ENCODE assay signal across 18 cellular contexts in the genomic region with DNA sequence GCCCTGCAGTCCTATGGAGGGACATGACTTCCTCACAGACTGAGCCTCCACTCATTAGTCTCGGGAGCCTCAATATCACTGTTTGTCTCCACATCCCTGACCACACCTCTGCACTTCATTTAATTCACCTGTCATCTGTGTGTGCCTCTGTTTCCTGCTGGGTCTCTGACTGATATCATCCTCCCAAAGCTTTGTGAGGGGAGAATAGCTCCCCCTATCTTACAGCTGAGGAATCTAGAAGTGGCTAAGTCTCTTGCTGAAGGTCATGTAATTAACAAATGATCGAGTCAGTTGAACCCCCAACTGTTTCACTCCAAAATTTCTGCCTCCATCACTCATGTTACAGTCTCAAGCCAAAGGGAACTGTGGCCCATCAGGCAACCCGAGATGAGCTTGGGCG. TPM values are rescaled to one million over a fixed set of nuclear protein-coding genes. Genes with fewer than 3 reads are reported as not detected.
DNase-seq lines count a peak whose midpoint lies in the region; ATAC-seq, FAIRE-seq and TF ChIP-seq lines count a peak whose summit lies in the region.
"Had no signal": no experiment of that assay in that cellular context is flagged by ENCODE, and none has a peak within 500 bp of the region (broad histone marks: within the 10 kb centered on the region; RNA-seq: fewer than 3 reads in every experiment).

No MANE protein-coding gene starts in this region.

- no peaks in the 10 kb centered on the region; the same call in 2 of the 3 replicates for H3K4me1 Mint-ChIP-seq in GM23338
- H3K4me1 Mint-ChIP-seq in activated T-cell treated with anti-CD3 and anti-CD28 coated beads, Interleukin-2, amount 50 U/mL, for 24 hours (ENCODE audit: low read depth), result no peaks in the 10 kb centered on the region
- H3K4me1 Mint-ChIP-seq in activated CD4-positive, alpha-beta memory T cell treated with anti-CD3 and anti-CD28 coated beads, Interleukin-2, amount 10 ng/mL, durations not matched to agents 7 days and 5 days, result no peaks in the 10 kb centered on the region
- H3K4me1 Mint-ChIP-seq in activated naive CD8-positive, alpha-beta T cell treated with anti-CD3 and anti-CD28 coated beads for 36 hours, result no peaks in the 10 kb centered on the region

- no peak overlapping the region for H2BK120ac ChIP-seq in mesendoderm (ENCODE audit: low read depth, low read length)

- intact Hi-C loops in GM12878 (cut with micrococcal nuclease; ENCODE audit: unreplicated experiment), result loop anchor here (10.0 kb wide), 1 partner anchor 312 kb away; no protein-coding TSS in a partner anchor

- H3F3A ChIP-seq in GM23338 (replicated peaks; ENCODE audit: low read depth), result no peaks in the 10 kb centered on the region

- no peak overlapping the region for H3K9ac ChIP-seq in GM12878 (ENCODE audit: control insufficient read depth, insufficient read depth, low read length)
- no peak overlapping the region for H3K9ac ChIP-seq in mesendoderm (ENCODE audit: low read length)
- H3K9ac ChIP-seq: BLaER1 had no signal

- TF ChIP-seq EP300 in GM12878 (IDR thresholded peaks at IDR 0.05; ENCODE audit: borderline replicate concordance in 1 of 2, control insufficient read depth in 1 of 2, low read depth in 2 of 2, low read length in 2 of 2), result no peak

- H3K27me3 Mint-ChIP-seq in GM23338 (ENCODE audit: insufficient read depth, low read depth, poor library complexity), result peaks cover 16% of the 10 kb centered on the region
- H3K27me3 Mint-ChIP-seq in activated T-cell treated with anti-CD3 and anti-CD28 coated beads, Interleukin-2, amount 50 U/mL, for 24 hours, result peaks cover 16% of the 10 kb centered on the region
- H3K27me3 Mint-ChIP-seq in activated CD4-positive, alpha-beta memory T cell treated with anti-CD3 and anti-CD28 coated beads, Interleukin-2, amount 10 ng/mL, durations not matched to agents 7 days and 5 days, result peaks cover 3% of the 10 kb centered on the region
- H3K27me3 Mint-ChIP-seq in activated naive CD8-positive, alpha-beta T cell treated with anti-CD3 and anti-CD28 coated beads for 36 hours, result peaks cover 16% of the 10 kb centered on the region

- no peaks in the 10 kb centered on the region for H4K20me1 ChIP-seq in GM23338 (replicated peaks; ENCODE audit: insufficient read depth)
- no peaks in the 10 kb centered on the region for H4K20me1 ChIP-seq in GM12878 (ENCODE audit: control insufficient read depth, insufficient read depth)
- H4K20me1 ChIP-seq: BLaER1 had no signal

- WGBS in GM12878 (ENCODE audit: insufficient coverage, insufficient replicate concordance, low lambda C conversion rate, missing lambda C conversion rate), result 16% methylated on average over 4 of the region's 4 CpGs
- no CpG with 5 or more reads among the region's 4 CpGs for WGBS in mesendoderm (ENCODE audit: extremely low coverage, insufficient coverage, low lambda C conversion rate)

- H2AK5ac ChIP-seq in mesendoderm (ENCODE audit: low read length), result no peak overlapping the region

- H3K56ac ChIP-seq in mesendoderm (ENCODE audit: low read length), result no peak overlapping the region

- FAIRE-seq in GM12878 (lab: Jason Lieb, UNC), result no peak
- FAIRE-seq: islet of Langerhans had no signal

- H3K36me3 ChIP-seq in GM23338 (ENCODE audit: insufficient read depth) (no peaks in the 10 kb centered on the region), GM12878 (ENCODE audit: control insufficient read depth in 2 of 2, insufficient read depth in 2 of 2, low read length in 1 of 2) (no peaks in the 10 kb centered on the region), mesendoderm (ENCODE audit: control insufficient read depth, insufficient read depth, low read length) (no peaks in the 10 kb centered on the region)
- H3K36me3 ChIP-seq: BLaER1, spleen had no signal

- H2BK15ac ChIP-seq in mesendoderm (replicated peaks; ENCODE audit: low read depth), result no peak overlapping the region

- H3K9me3 ChIP-seq in GM12878 (replicated peaks; ENCODE audit: control insufficient read depth, insufficient read depth, low read length), result no peaks in the 10 kb centered on the region; the same call in 2 of the 3 replicates

- H3K27ac Mint-ChIP-seq in GM23338, result no peak overlapping the region
- H3K27ac Mint-ChIP-seq in activated T-cell treated with anti-CD3 and anti-CD28 coated beads, Interleukin-2, amount 50 U/mL, for 24 hours, result no peak overlapping the region
- H3K27ac Mint-ChIP-seq in activated CD4-positive, alpha-beta memory T cell treated with anti-CD3 and anti-CD28 coated beads, Interleukin-2, amount 10 ng/mL, durations not matched to agents 7 days and 5 days, result no peak overlapping the region
- H3K27ac Mint-ChIP-seq in activated naive CD8-positive, alpha-beta T cell treated with anti-CD3 and anti-CD28 coated beads for 36 hours, result no peak overlapping the region
- H3K27ac Mint-ChIP-seq: activated naive CD4-positive, alpha-beta T cell treated with anti-CD3 and anti-CD28 coated beads, Interleukin-2, amount 50 U/mL, for 72 hours had no signal

- SMC1A ChIA-PET in GM12878 (lab: Charles Lee; ENCODE audit: uncharacterized antibody, unreplicated experiment), result interaction anchor here (0.6 to 1.8 kb wide), 10 partner anchors 20 to 315 kb away, joined by 3 to 5 read pairs (median 3); no protein-coding TSS in a partner anchor

- CTCF ChIA-PET in GM12878 (lab: Yijun Ruan, JAX), result interaction anchor here (0.6 to 2.3 kb wide), 12 partner anchors 10 to 314 kb away, joined by 3 to 9 read pairs (median 5); no protein-coding TSS in a partner anchor
- CTCF ChIA-PET in activated CD4-positive, alpha-beta memory T cell treated with anti-CD3 and anti-CD28 coated beads, Interleukin-2, amount 10 ng/mL, durations not matched to agents 7 days and 5 days (lab: Charles Lee), result no interaction called here

- H3K4me3 Mint-ChIP-seq in GM23338, result no peak overlapping the region
- no peak overlapping the region for H3K4me3 Mint-ChIP-seq in activated T-cell treated with anti-CD3 and anti-CD28 coated beads, Interleukin-2, amount 50 U/mL, for 24 hours
- no peak overlapping the region for H3K4me3 Mint-ChIP-seq in activated CD4-positive, alpha-beta memory T cell treated with anti-CD3 and anti-CD28 coated beads, Interleukin-2, amount 10 ng/mL, durations not matched to agents 7 days and 5 days
- H3K4me3 Mint-ChIP-seq in activated naive CD8-positive, alpha-beta T cell treated with anti-CD3 and anti-CD28 coated beads for 36 hours, result no peak overlapping the region

- no peak overlapping the region for H4K8ac ChIP-seq in mesendoderm (ENCODE audit: low read depth, low read length)

- peak; percentile 51 for DNase-seq in GM23338 (ENCODE audit: low spot score)
- DNase-seq in GM12878 (ENCODE audit: low read depth, low spot score), result no peak
- DNase-seq in mesendoderm, result peak; percentile 47
- no peak for DNase-seq in activated T-cell treated with anti-CD3 and anti-CD28 coated beads, Interleukin-2, amount 50 U/mL, for 24 hours
- DNase-seq in activated CD4-positive, alpha-beta memory T cell treated with anti-CD3 and anti-CD28 coated beads, Interleukin-2, amount 10 ng/mL, durations not matched to agents 7 days and 5 days, result no peak
- no peak for DNase-seq in activated naive CD8-positive, alpha-beta T cell treated with anti-CD3 and anti-CD28 coated beads for 36 hours
- no peak for DNase-seq in stimulated activated CD8-positive, alpha-beta memory T cell treated with anti-CD3 and anti-CD28 coated beads, Interleukin-4, amount 100 ng/mL, for 48 hours
- DNase-seq: activated CD8-positive, alpha-beta memory T cell treated with anti-CD3 and anti-CD28 coated beads, Interleukin-2, amount 50 U/mL, for 4 hours; midbrain; NCI-H1694 treated with DMSO at 0.1 percent for 48 hours; NCI-H524 treated with DMSO at 0.1 percent for 48 hours; spleen; T-helper 1 cell had no signal

- ATAC-seq in GM23338, result peak; percentile 84
- peak; percentile 38; the same call in 1 of the 3 replicates for ATAC-seq in GM12878
- ATAC-seq: activated CD4-positive, CD25-positive, alpha-beta regulatory T cell treated with anti-CD3 and anti-CD28 coated beads, Interleukin-2, amount 50 U/mL, for 24 hours; activated naive CD4-positive, alpha-beta T cell treated with anti-CD3 and anti-CD28 coated beads, Interleukin-2, amount 50 U/mL, for 72 hours had no signal

- H3K79me2 ChIP-seq in GM23338 (replicated peaks; ENCODE audit: insufficient read depth) (no peaks in the 10 kb centered on the region), GM12878 (ENCODE audit: control insufficient read depth, insufficient read depth, low read length) (no peaks in the 10 kb centered on the region), mesendoderm (ENCODE audit: control insufficient read depth, insufficient read depth, low read length) (no peaks in the 10 kb centered on the region)

- RAD21 ChIA-PET in GM12878 (lab: Charles Lee; ENCODE audit: unreplicated experiment), result interaction anchor here (1.0 to 1.6 kb wide), 3 partner anchors 217 to 315 kb away, joined by 3 to 6 read pairs (median 3); no protein-coding TSS in a partner anchor

- no peak overlapping the region for H3K27ac ChIP-seq in C4-2B
- H3K27ac ChIP-seq in GM23338 (ENCODE audit: low read depth), result no peak overlapping the region
- H3K27ac ChIP-seq in GM12878 (ENCODE audit: control insufficient read depth, insufficient read depth), result no peak overlapping the region
- H3K27ac ChIP-seq in mesendoderm (ENCODE audit: low read depth, low read length), result no peak overlapping the region
- H3K27ac ChIP-seq: BLaER1, spleen had no signal

- no peak overlapping the region for H2BK5ac ChIP-seq in mesendoderm (ENCODE audit: low read length)

- no peak overlapping the region for H3K4ac ChIP-seq in mesendoderm (ENCODE audit: low read depth, low read length)

- H3K4me1 ChIP-seq in GM23338 (ENCODE audit: insufficient read depth), result peaks cover 3% of the 10 kb centered on the region
- H3K4me1 ChIP-seq in GM12878 (ENCODE audit: control insufficient read depth, insufficient read depth, low read length), result no peaks in the 10 kb centered on the region
- no peaks in the 10 kb centered on the region for H3K4me1 ChIP-seq in mesendoderm (ENCODE audit: control insufficient read depth, low read depth, low read length)
- H3K4me1 ChIP-seq: BLaER1, spleen had no signal

- no peak overlapping the region for H4K5ac ChIP-seq in mesendoderm (ENCODE audit: low read length)

- no peak overlapping the region for H3K23ac ChIP-seq in mesendoderm (ENCODE audit: low read length)

- H3K36me3 Mint-ChIP-seq in GM23338 (ENCODE audit: low read depth), result peaks cover 14% of the 10 kb centered on the region
- H3K36me3 Mint-ChIP-seq in activated T-cell treated with anti-CD3 and anti-CD28 coated beads, Interleukin-2, amount 50 U/mL, for 24 hours (ENCODE audit: low read depth), result no peaks in the 10 kb centered on the region
- no peaks in the 10 kb centered on the region for H3K36me3 Mint-ChIP-seq in activated CD4-positive, alpha-beta memory T cell treated with anti-CD3 and anti-CD28 coated beads, Interleukin-2, amount 10 ng/mL, durations not matched to agents 7 days and 5 days (ENCODE audit: low read depth)
- H3K36me3 Mint-ChIP-seq in activated naive CD8-positive, alpha-beta T cell treated with anti-CD3 and anti-CD28 coated beads for 36 hours, result no peaks in the 10 kb centered on the region
- H3K36me3 Mint-ChIP-seq: activated naive CD4-positive, alpha-beta T cell treated with anti-CD3 and anti-CD28 coated beads, Interleukin-2, amount 50 U/mL, for 72 hours had no signal

- H3K79me1 ChIP-seq in mesendoderm (ENCODE audit: low read length), result no peaks in the 10 kb centered on the region

- TF ChIP-seq CTCF in C4-2B (conservative IDR thresholded peaks at IDR 0.05) (peak; percentile 31; the same call in 1 of the 2 replicates), GM23338 (conservative IDR thresholded peaks at IDR 0.05; ENCODE audit: low read depth in 2 of 2) (peak; percentile 78 to 83), GM12878 (IDR thresholded peaks at IDR 0.05 in 2 of 3, conservative IDR thresholded peaks at IDR 0.05 in 1 of 3; ENCODE audit: control insufficient read depth in 2 of 3, extremely low read depth in 1 of 3, insufficient read depth in 1 of 3, low read depth in 3 of 3, low read length in 3 of 3) (peak; percentile 32 to 39 (median 37); a peak in 4 of 6 replicates)

- no peak overlapping the region for H2AFZ ChIP-seq in GM23338
- no peak overlapping the region for H2AFZ ChIP-seq in GM12878 (ENCODE audit: control insufficient read depth, low read depth, low read length)

- no peaks in the 10 kb centered on the region for H3K9me2 ChIP-seq in GM23338 (ENCODE audit: insufficient read depth)

- peaks cover 23% of the 10 kb centered on the region for H3K9me3 Mint-ChIP-seq in GM23338
- no peaks in the 10 kb centered on the region for H3K9me3 Mint-ChIP-seq in activated T-cell treated with anti-CD3 and anti-CD28 coated beads, Interleukin-2, amount 50 U/mL, for 24 hours
- peaks cover 2% of the 10 kb centered on the region for H3K9me3 Mint-ChIP-seq in activated CD4-positive, alpha-beta memory T cell treated with anti-CD3 and anti-CD28 coated beads, Interleukin-2, amount 10 ng/mL, durations not matched to agents 7 days and 5 days
- H3K9me3 Mint-ChIP-seq in activated naive CD8-positive, alpha-beta T cell treated with anti-CD3 and anti-CD28 coated beads for 36 hours, result peaks cover 2% of the 10 kb centered on the region

- in situ Hi-C loops in GM12878 (cut with MboI), result no loop called here

- H3K18ac ChIP-seq in mesendoderm (ENCODE audit: low read length), result no peak overlapping the region

- no peak overlapping the region for H3K4me3 ChIP-seq in GM23338
- H3K4me3 ChIP-seq in GM12878, result no peak overlapping the region
- no peak overlapping the region for H3K4me3 ChIP-seq in mesendoderm (ENCODE audit: low read length)
- H3K4me3 ChIP-seq: BLaER1, spleen had no signal

- no peak overlapping the region for H3K4me2 ChIP-seq in GM23338
- no peak overlapping the region for H3K4me2 ChIP-seq in GM12878 (ENCODE audit: control insufficient read depth, insufficient read depth)
- H3K4me2 ChIP-seq in mesendoderm (ENCODE audit: low read length), result no peak overlapping the region
- H3K4me2 ChIP-seq: BLaER1 had no signal

- POLR2A ChIA-PET in GM12878 (lab: Charles Lee), result no interaction called here
- POLR2A ChIA-PET in activated CD4-positive, alpha-beta memory T cell treated with anti-CD3 and anti-CD28 coated beads, Interleukin-2, amount 10 ng/mL, durations not matched to agents 7 days and 5 days (lab: Charles Lee), result no interaction called here

- no peak for TF ChIP-seq POLR2A in GM12878 (IDR thresholded peaks at IDR 0.05; ENCODE audit: low read depth, low read length)

- H3K27me3 ChIP-seq in GM23338 (ENCODE audit: insufficient read depth), result peaks cover 8% of the 10 kb centered on the region; the same call in 1 of the 2 replicates
- peaks cover 0 to 3% of the 10 kb centered on the region in 2 experiments; a peak in 2 of 4 replicates for H3K27me3 ChIP-seq in GM12878 (replicated peaks in 1 of 2; ENCODE audit: control insufficient read depth in 2 of 2, insufficient read depth in 2 of 2, low read length in 1 of 2)
- no peaks in the 10 kb centered on the region for H3K27me3 ChIP-seq in mesendoderm (ENCODE audit: insufficient read depth, low read length, poor library complexity)
- H3K27me3 ChIP-seq: BLaER1 had no signal

- BruUV-seq in GM12878 (replicated peaks; lab: Mats Ljungman, UMichigan), result no TSS peak

- peak; percentile 60 for TF ChIP-seq RAD21 in GM12878 (IDR thresholded peaks at IDR 0.05; ENCODE audit: insufficient read depth, low read depth, low read length)

RNA-seq across cellular contexts. Expression of gene CPXM2, which starts 5.5 kb away (rescaled TPM):
- total RNA-seq in GM23338 (2014; rRNA removed; shearing (Covaris generic)), result 5.3 and 8.1 TPM in 2 replicates
- polyA plus RNA-seq in GM23338 (2016; fragmentation: Nextera tagmentation; extraction: Ambion mirVana) (0.92 and 1.6 TPM in 2 replicates), GM12878 (2011; rRNA removed) (1.1 TPM in 2 replicates), GM12878 (2014; fragmentation: Illumina TruSeq; extraction: Trizol) (0.56 and 0.63 TPM in 2 replicates), GM12878 (2014; fragmentation: Nextera tagmentation; extraction: Ambion mirVana) (under 1 TPM; 0.08 to 0.11 TPM), GM12878 (2014; rRNA removed) (0.46 and 0.58 TPM in 2 replicates), GM12878 (2016; fragmentation: Nextera tagmentation; extraction: Ambion mirVana) (under 1 TPM; 0.58 to 0.72 TPM)
- total RNA-seq in GM12878 (2013; cell fraction: nucleolus; rRNA removed), result 5.2 and 5.9 TPM in 2 replicates
- total RNA-seq in GM12878 (2014; rRNA removed) (0.60 and 0.79 TPM in 2 replicates), GM12878 (2014; rRNA removed; fragmentation: Illumina TruSeq; extraction: Trizol) (0.49 and 0.51 TPM in 2 replicates), GM12878 (2021) (0.58 and 0.67 TPM in 2 replicates)
- 0.17 TPM for polyA plus RNA-seq in GM12878 (2011; ENCODE audit: low read depth)
- 1.2 and 1.4 TPM in 2 replicates for polyA plus RNA-seq in GM12878 (2011; cell fraction: cytosol; rRNA removed)
- polyA plus RNA-seq in GM12878 (2011; cell fraction: nucleus; rRNA removed), result 2.1 TPM in 2 replicates
- 0.14 and 0.27 TPM in 2 replicates for polyA plus RNA-seq in GM12878 (2012)
- 0.80 and 1.3 TPM in 2 replicates for polyA minus RNA-seq in GM12878 (2011; rRNA and poly(A)+ RNA removed)
- polyA minus RNA-seq in GM12878 (2011; cell fraction: cytosol; rRNA and poly(A)+ RNA removed), result 0.73 and 0.80 TPM in 2 replicates
- polyA minus RNA-seq in GM12878 (2011; cell fraction: nucleus; rRNA and poly(A)+ RNA removed), result 0.60 and 1.4 TPM in 2 replicates
- 0.66 TPM for polyA plus RNA-seq in mesendoderm (2013, experiment 1 of 2)
- 0.63 TPM for polyA plus RNA-seq in mesendoderm (2013, experiment 2 of 2)
- not detected for total RNA-seq in activated CD4-positive, alpha-beta memory T cell treated with anti-CD3 and anti-CD28 coated beads, Interleukin-2, amount 10 ng/mL, durations not matched to agents 7 days and 5 days
- total RNA-seq in activated naive CD8-positive, alpha-beta T cell treated with anti-CD3 and anti-CD28 coated beads for 36 hours, result not detected
- total RNA-seq: activated naive CD4-positive, alpha-beta T cell treated with anti-CD3 and anti-CD28 coated beads, Interleukin-2, amount 50 U/mL, for 72 hours had no signal

Comparison
In these comparisons a context has a peak if more than half of its experiments do, and no peak if none do; other contexts are left out.
1. DNase-seq: peak in GM23338 (single experiment) and mesendoderm (single experiment); none in GM12878 (single experiment), activated T-cell treated with anti-CD3 and anti-CD28 coated beads, Interleukin-2, amount 50 U/mL, for 24 hours (single experiment), activated CD4-positive, alpha-beta memory T cell treated with anti-CD3 and anti-CD28 coated beads, Interleukin-2, amount 10 ng/mL, durations not matched to agents 7 days and 5 days (single experiment), activated naive CD8-positive, alpha-beta T cell treated with anti-CD3 and anti-CD28 coated beads for 36 hours (single experiment) and stimulated activated CD8-positive, alpha-beta memory T cell treated with anti-CD3 and anti-CD28 coated beads, Interleukin-4, amount 100 ng/mL, for 48 hours (single experiment).
2. Peak in every context shown above with its lines, with median percentiles within 50 percentile points of each other: CTCF ChIP-seq.